8 cellular contexts compared by ENCODE assay signal in genomic region chr7:1758417-1758858, GRCh38.
A peak's percentile ranks its signal among the peaks of the same experiment; 100 is the strongest.
DNase-seq lines count a peak whose midpoint lies in the region; ATAC-seq and TF ChIP-seq lines count a peak whose summit lies in the region.

No MANE protein-coding gene starts in this region.

- H3K36me3 ChIP-seq in sigmoid colon, result no peaks in the 10 kb centered on the region

- no peaks in the 10 kb centered on the region for H3K4me1 ChIP-seq in sigmoid colon

- peak; percentile 48 for DNase-seq in AG08395 (ENCODE audit: low spot score)
- DNase-seq in RKO (ENCODE audit: low spot score), result peak; percentile 53
- peak; percentile 5 for DNase-seq in fibroblast of peridontal ligament (ENCODE audit: extremely low read depth)
- peak; percentile 63 for DNase-seq in sigmoid colon
- no peak for DNase-seq in coronary artery (ENCODE audit: low spot score)
- DNase-seq in GDM1 (lab: John Stamatoyannopoulos, UW), result no peak

- no peak for ATAC-seq in GM19351 (IDR thresholded peaks at IDR 0.05; ENCODE audit: unreplicated experiment)

- intact Hi-C loops in sigmoid colon (cut with DNase I), result loop anchor here (1.0 kb wide), 1 partner anchor 94 kb away; no protein-coding TSS in a partner anchor

- no peak for TF ChIP-seq EP300 in sigmoid colon (IDR thresholded peaks at IDR 0.05)

- peaks cover 0 to 3% (median 2%) of the 10 kb centered on the region in 4 donors for H3K9me3 ChIP-seq in sigmoid colon

- H3K27ac ChIP-seq in sigmoid colon, result no peak overlapping the region
- no peak overlapping the region for H3K27ac ChIP-seq in coronary artery

- TF ChIP-seq POLR2A in sigmoid colon (IDR thresholded peaks at IDR 0.05), result no peak

- peak; percentile 51 for TF ChIP-seq CTCF in GM12874 (IDR thresholded peaks at IDR 0.05; ENCODE audit: insufficient read depth, low read depth, low read length)
- peak in 1 of 4 experiments; percentile 20 for TF ChIP-seq CTCF in sigmoid colon (IDR thresholded peaks at IDR 0.05)
- no peak for TF ChIP-seq CTCF in coronary artery (IDR thresholded peaks at IDR 0.05)

- peaks cover 5 to 33% (median 11%) of the 10 kb centered on the region in 3 donors for H3K27me3 ChIP-seq in sigmoid colon

- H3K4me3 ChIP-seq in sigmoid colon (no peak overlapping the region), coronary artery (no peak overlapping the region)

- 18 to 24% methylated on average over 5 of the region's 5 CpGs for WGBS in sigmoid colon, 2 donors

Comparison
In these comparisons a context has a peak if more than half of its experiments do, and no peak if none do; other contexts are left out.
1. DNase-seq: peak in AG08395 (single experiment), RKO (single experiment), fibroblast of peridontal ligament (single experiment) and sigmoid colon (single experiment); none in coronary artery (single experiment) and GDM1 (single experiment).